1 cellular context compared by ENCODE assay signal in genomic region chr1:209577346-209577745, GRCh38.
TF ChIP-seq lines count a peak whose summit lies in the region.

No MANE protein-coding gene starts in this region.

TF ChIP-seq in IMR-90, 13 proteins besides CTCF, POLR2A, EP300 and RAD21 (continued from another document):
- TF ChIP-seq USF2 (IDR thresholded peaks at IDR 0.05; ENCODE audit: low read depth, low read length) (no peak), MXI1 (IDR thresholded peaks at IDR 0.05; ENCODE audit: borderline replicate concordance, low read depth, low read length) (no peak), ELK1 (IDR thresholded peaks at IDR 0.05; ENCODE audit: borderline replicate concordance, low read depth, low read length) (no peak), SMC3 (IDR thresholded peaks at IDR 0.05; ENCODE audit: low read depth, low read length) (no peak)
